ENCODE assay signal across 9 cellular contexts in genomic region chr1:105396001-105396400, GRCh38.
"Had no signal": no experiment of that assay in that cellular context is flagged by ENCODE, and none has a peak within 500 bp of the region (broad histone marks: within the 10 kb centered on the region; RNA-seq: fewer than 3 reads in every experiment).

No MANE protein-coding gene starts in this region.

- H3K36me3 ChIP-seq: HAP-1 had no signal

- H3K4me1 ChIP-seq: HAP-1 had no signal

- H3K4me2 ChIP-seq: GM23338 had no signal

- H3K4me3 ChIP-seq: GM23248, GM23338, HAP-1 had no signal

- H3K9ac ChIP-seq: GM23248 had no signal

- H3K27ac ChIP-seq: GM23248 had no signal

- DNase-seq: GM23248, GOT3, H7, H9, HCEC 1CT, HFFc6 had no signal

- H2AFZ ChIP-seq: GM23248, GM23338 had no signal

- ATAC-seq: GM23338, HCT116 had no signal
